Comparison of ENCODE assay signal across 35 cellular contexts in the genomic region with DNA sequence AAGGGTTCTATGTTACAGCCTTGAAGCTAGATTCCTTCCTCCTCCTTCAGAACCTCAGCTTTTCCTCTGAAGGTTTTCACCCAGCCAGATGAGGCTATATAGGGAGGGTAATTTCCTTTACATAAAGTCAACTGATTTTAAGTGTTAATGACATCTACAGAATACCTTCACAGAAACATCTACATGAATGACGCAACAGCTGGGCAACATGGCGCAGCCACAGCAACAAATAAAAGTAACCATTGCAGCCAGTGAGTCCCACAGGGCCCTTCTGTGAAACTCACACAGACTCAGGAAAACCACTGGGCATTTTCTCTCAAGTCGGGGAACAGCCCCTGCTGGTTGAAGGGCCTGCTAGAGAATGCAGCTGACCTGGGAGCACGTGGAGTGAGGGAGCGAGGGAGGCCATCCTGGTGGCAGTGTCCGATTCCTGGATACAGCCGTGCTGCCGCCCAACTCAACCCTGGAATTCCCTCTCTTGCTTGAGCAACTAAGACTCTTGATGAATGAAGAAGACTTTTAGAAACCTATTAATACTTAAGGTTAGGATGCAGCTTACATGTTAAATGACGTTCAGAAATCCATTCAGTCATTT.
"Had no signal": no experiment of that assay in that cellular context is flagged by ENCODE, and none has a peak within 500 bp of the region (broad histone marks: within the 10 kb centered on the region; RNA-seq: fewer than 3 reads in every experiment).

No MANE protein-coding gene starts in this region.

- H3K9me3 ChIP-seq: MG63 had no signal

- H3K36me3 ChIP-seq: MG63 had no signal

- H3K27ac ChIP-seq: KMS-11 had no signal

- H3K27me3 ChIP-seq: MG63 had no signal

- DNase-seq: Karpas-422, Kasumi-1, MG63, MM.1S, MV-4-11, NCI-H1048, NCI-H1092, NCI-H1092 treated with DMSO at 0.1 percent for 48 hours, NCI-H1105, NCI-H1105 treated with DMSO at 0.1 percent for 48 hours, NCI-H1417, NCI-H1417 treated with DMSO at 0.1 percent for 48 hours, NCI-H1436, NCI-H1436 treated with DMSO at 0.1 percent for 48 hours, NCI-H146, NCI-H1694, NCI-H1694 treated with DMSO at 0.1 percent for 48 hours, NCI-H187, NCI-H187 treated with DMSO at 0.1 percent for 48 hours, NCI-H1930, NCI-H2029, NCI-H2029 treated with DMSO at 0.1 percent for 48 hours, NCI-H2081, NCI-H2081 treated with DMSO at 0.1 percent for 48 hours, NCI-H2107, NCI-H2171, NCI-H2171 treated with DMSO at 0.1 percent for 48 hours, NCI-H2227 treated with DMSO at 0.1 percent for 48 hours, NCI-H226, NCI-H345, NCI-H446, NCI-H446 treated with DMSO at 0.1 percent for 48 hours, NCI-H510A, NCI-H510A treated with DMSO at 0.1 percent for 48 hours had no signal

- H3K4me3 ChIP-seq: MG63 had no signal

- H3K9ac ChIP-seq: KMS-11 had no signal

- H3K4me2 ChIP-seq: KMS-11 had no signal
